Comparison of ENCODE assay signal across 25 cellular contexts in the genomic region with DNA sequence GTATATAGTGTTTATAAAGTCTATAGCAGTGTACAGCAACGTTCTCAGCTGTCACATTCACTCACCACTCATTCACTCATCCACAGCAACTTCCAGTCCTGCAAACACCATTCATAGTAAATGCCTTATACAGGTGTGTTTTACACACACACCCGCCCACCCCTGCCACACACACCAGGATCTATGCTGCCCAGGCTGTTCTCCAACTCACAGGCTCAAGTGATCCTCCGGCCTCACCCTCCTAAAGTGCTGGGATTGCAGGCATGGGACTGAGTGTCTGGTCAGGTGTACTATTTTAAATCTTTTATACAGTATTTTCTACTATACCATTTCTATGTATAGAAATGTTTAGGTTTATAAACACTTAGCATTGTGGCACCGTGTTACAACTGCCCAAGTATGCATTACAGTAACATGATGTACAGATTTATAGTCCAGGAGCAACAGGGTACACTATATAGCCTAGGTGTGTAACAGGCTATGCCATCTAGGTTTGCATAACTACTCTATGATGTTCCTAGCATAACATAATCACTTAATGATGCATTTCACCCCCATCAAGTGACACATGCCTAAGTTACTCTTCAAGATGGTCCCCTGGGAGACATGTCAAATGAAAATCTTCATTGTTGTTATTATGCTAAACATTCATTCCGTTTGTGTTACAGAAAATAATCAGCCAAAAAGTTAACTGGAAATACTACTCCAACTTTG.
"Had no signal": no experiment of that assay in that cellular context is flagged by ENCODE, and none has a peak within 500 bp of the region (broad histone marks: within the 10 kb centered on the region; RNA-seq: fewer than 3 reads in every experiment).

No MANE protein-coding gene starts in this region.

- H3K27ac ChIP-seq: ascending aorta, colonic mucosa, dorsolateral prefrontal cortex, esophagus muscularis mucosa, thoracic aorta had no signal

- H3K27ac Mint-ChIP-seq: activated CD4-positive, alpha-beta T cell treated with anti-CD3 and anti-CD28 coated beads for 36 hours; activated naive CD4-positive, alpha-beta T cell treated with anti-CD3 and anti-CD28 coated beads, Interleukin-2, amount 50 U/mL, for 72 hours; activated T-cell treated with anti-CD3 and anti-CD28 coated beads, Interleukin-2, amount 50 U/mL, for 24 hours; activated T-helper 17 cell treated with anti-CD3 and anti-CD28 coated beads, Interleukin-2, amount 50 U/mL, for 72 hours; T-helper 1 cell treated with Interleukin-12 subunit alpha and Interleukin-12 subunit beta and Interleukin-4 antibody, amounts not matched to agents 30 μg/mL and 1 μg/mL, for 36 hours had no signal

- H3K4me1 ChIP-seq: colonic mucosa had no signal

- H3K27me3 Mint-ChIP-seq: activated B cell treated with CpG ODN at 0.5 μM for 24 hours; activated CD4-positive, alpha-beta T cell treated with anti-CD3 and anti-CD28 coated beads for 36 hours; activated T-cell treated with anti-CD3 and anti-CD28 coated beads, Interleukin-2, amount 50 U/mL, for 24 hours; activated T-helper 17 cell treated with anti-CD3 and anti-CD28 coated beads, Interleukin-2, amount 50 U/mL, for 72 hours; central memory CD8-positive, alpha-beta T cell; effector memory CD8-positive, alpha-beta T cell; progenitor cell of endocrine pancreas had no signal

- H3K9me3 Mint-ChIP-seq: activated B cell treated with CpG ODN at 0.5 μM for 24 hours; effector memory CD8-positive, alpha-beta T cell had no signal

- H3K4me3 ChIP-seq: ascending aorta, colonic mucosa, dorsolateral prefrontal cortex, esophagus muscularis mucosa, thoracic aorta had no signal

- H3K27me3 ChIP-seq: ascending aorta, colonic mucosa, dorsolateral prefrontal cortex, esophagus muscularis mucosa had no signal

- H3K36me3 ChIP-seq: ascending aorta, colonic mucosa, thoracic aorta had no signal

- DNase-seq: activated B cell treated with CpG ODN at 0.5 μM for 24 hours; activated CD4-positive, alpha-beta T cell treated with anti-CD3 and anti-CD28 coated beads for 36 hours; activated CD4-positive, alpha-beta T cell treated with anti-CD3 and anti-CD28 coated beads, Interleukin-2, amount 50 U/mL, for 4 hours; activated CD8-positive, alpha-beta memory T cell treated with anti-CD3 and anti-CD28 coated beads for 24 hours; activated CD8-positive, alpha-beta memory T cell treated with anti-CD3 and anti-CD28 coated beads, Interleukin-2, amount 50 U/mL, for 4 hours; activated T-cell treated with anti-CD3 and anti-CD28 coated beads, Interleukin-2, amount 50 U/mL, for 24 hours; colonic mucosa; dorsolateral prefrontal cortex; effector memory CD8-positive, alpha-beta T cell; hippocampal formation; left ventricle myocardium superior; nephron progenitor cell; occipital lobe; retina; stimulated activated CD4-positive, alpha-beta T cell treated with anti-CD3 and anti-CD28 coated beads, Interleukin-4, amount 100 ng/mL, for 24 hours; stimulated activated naive CD4-positive, alpha-beta T cell treated with Interleukin-2 at 50 U/mL for 16 hours had no signal

- H3K9me3 ChIP-seq: colonic mucosa, thoracic aorta had no signal

- FAIRE-seq: endothelial cell of umbilical vein had no signal

- H3K4me3 Mint-ChIP-seq: activated B cell treated with CpG ODN at 0.5 μM for 24 hours; activated CD4-positive, alpha-beta T cell treated with anti-CD3 and anti-CD28 coated beads for 36 hours; activated T-cell treated with anti-CD3 and anti-CD28 coated beads, Interleukin-2, amount 50 U/mL, for 24 hours; activated T-helper 17 cell treated with anti-CD3 and anti-CD28 coated beads, Interleukin-2, amount 50 U/mL, for 72 hours; central memory CD8-positive, alpha-beta T cell; effector memory CD8-positive, alpha-beta T cell; nephron progenitor cell; T-helper 1 cell treated with Interleukin-12 subunit alpha and Interleukin-12 subunit beta and Interleukin-4 antibody, amounts not matched to agents 30 μg/mL and 1 μg/mL, for 36 hours had no signal

- ATAC-seq: activated CD4-positive, alpha-beta T cell treated with anti-CD3 and anti-CD28 coated beads for 36 hours; activated naive CD4-positive, alpha-beta T cell treated with anti-CD3 and anti-CD28 coated beads, Interleukin-2, amount 50 U/mL, for 72 hours; activated T-helper 17 cell treated with anti-CD3 and anti-CD28 coated beads, Interleukin-2, amount 50 U/mL, for 72 hours; effector memory CD8-positive, alpha-beta T cell; left ventricle myocardium superior had no signal
